13 cellular contexts compared by ENCODE assay signal in the genomic region with DNA sequence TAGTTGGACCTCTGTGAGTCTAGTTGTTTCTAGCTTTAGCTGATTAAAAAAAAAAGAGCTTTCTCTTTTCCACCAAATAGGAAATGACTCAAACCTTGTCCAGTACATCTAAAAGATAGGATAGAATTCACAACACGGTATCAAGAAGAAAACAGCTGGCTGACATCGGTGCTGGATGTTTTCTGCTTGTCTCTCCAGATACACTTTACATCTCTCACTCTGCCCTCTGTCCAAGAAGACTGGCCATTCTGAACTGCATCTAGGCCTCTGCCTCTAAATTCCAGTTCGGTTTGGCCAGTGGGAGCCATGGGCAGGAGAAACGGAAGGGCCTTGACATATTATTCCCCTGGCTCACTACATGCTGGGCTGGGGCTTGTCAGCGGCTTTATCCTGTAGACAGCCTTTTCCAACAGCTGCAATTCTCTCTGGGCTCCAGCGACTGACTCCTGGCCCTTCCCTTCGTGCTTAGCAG. TPM values are rescaled to one million over a fixed set of nuclear protein-coding genes. Genes with fewer than 3 reads are reported as not detected.
DNase-seq lines count a peak whose midpoint lies in the region; ATAC-seq lines count a peak whose summit lies in the region.
"Had no signal": no experiment of that assay in that cellular context is flagged by ENCODE, and none has a peak within 500 bp of the region (broad histone marks: within the 10 kb centered on the region; RNA-seq: fewer than 3 reads in every experiment).

No MANE protein-coding gene starts in this region.

- H3K27me3 ChIP-seq in aorta (ENCODE audit: control insufficient read depth in 1 of 2, insufficient read depth in 2 of 2, low read length in 1 of 2), result no peaks in the 10 kb centered on the region

- 41 to 45% methylated on average over 7 of the region's 7 CpGs for WGBS in mesodermal cell (ENCODE audit: insufficient coverage in 2 of 2), 2 experiments
- 11 to 16% methylated on average over 7 of the region's 7 CpGs for WGBS in aorta, 2 donors

- intact Hi-C loops in Right ventricle myocardium inferior (cut with DNase I) (no loop called here), cardiac septum (cut with DNase I) (no loop called here), Right ventricle myocardium superior (cut with DNase I) (no loop called here), aorta (cut with DNase I) (no loop called here)

- DNase-seq in Right ventricle myocardium inferior (ENCODE audit: missing footprints) (peak; percentile 79), cardiac septum (ENCODE audit: low spot score) (no peak), Right ventricle myocardium superior (peak; percentile 76), aorta (peak in 1 of 2 donors; percentile 56), cerebellar cortex (ENCODE audit: low spot score) (no peak), NCI-H524 (lab: John Stamatoyannopoulos, UW) (no peak)
- DNase-seq: 8988T; hippocampal formation; naive thymus-derived CD4-positive, alpha-beta T cell; small intestine had no signal

- peaks cover 9% of the 10 kb centered on the region for H3K4me1 ChIP-seq in mesodermal cell (ENCODE audit: control insufficient read depth, insufficient read depth, low read length, poor library complexity, severe bottlenecking)
- H3K4me1 ChIP-seq in aorta (ENCODE audit: control insufficient read depth in 1 of 2, insufficient read depth in 2 of 2, low read length in 2 of 2), result no peaks in the 10 kb centered on the region

- H3K36me3 ChIP-seq in mesodermal cell (ENCODE audit: control insufficient read depth, insufficient read depth, low read length) (no peaks in the 10 kb centered on the region), aorta (ENCODE audit: control insufficient read depth in 1 of 2, insufficient read depth in 2 of 2, low read length in 1 of 2) (peaks cover 0 to 2% of the 10 kb centered on the region in 2 donors)

- H3K4me3 ChIP-seq in mesodermal cell (ENCODE audit: extremely low read depth, insufficient read depth, low read length, poor library complexity, severe bottlenecking) (no peak overlapping the region), aorta (ENCODE audit: low read length in 2 of 2) (no peak overlapping the region)

- ATAC-seq in Right ventricle myocardium inferior (peak; percentile 94), Right ventricle myocardium superior (ENCODE audit: poor library complexity) (peak; percentile 93), aorta (ENCODE audit: low FRiP score) (peak; percentile 74), HG02759 (IDR thresholded peaks at IDR 0.05; ENCODE audit: unreplicated experiment) (no peak)
- ATAC-seq: naive thymus-derived CD4-positive, alpha-beta T cell had no signal

- no peaks in the 10 kb centered on the region for H3K9me3 ChIP-seq in mesodermal cell (ENCODE audit: control insufficient read depth, low read length)
- no peaks in the 10 kb centered on the region for H3K9me3 ChIP-seq in aorta (ENCODE audit: control insufficient read depth, low read length)

- peak overlapping the region; percentile 64 for H3K27ac ChIP-seq in mesodermal cell (ENCODE audit: low read depth, low read length, severe bottlenecking)
- no peak overlapping the region for H3K27ac ChIP-seq in aorta (ENCODE audit: low read depth in 1 of 2, low read length in 2 of 2)
- H3K27ac ChIP-seq: VCaP had no signal

RNA-seq across cellular contexts. Expression of gene SHISA3, which starts 57.3 kb away (rescaled TPM):
- 5.5 TPM for total RNA-seq in Right ventricle myocardium inferior
- 0.46 TPM for total RNA-seq in cardiac septum
- 6.7 TPM for total RNA-seq in Right ventricle myocardium superior
- 0.88 TPM for polyA plus RNA-seq in mesodermal cell (2013, experiment 1 of 2)
- 1.5 TPM for polyA plus RNA-seq in mesodermal cell (2013, experiment 2 of 2)
- total RNA-seq in aorta, result 1 to 10 TPM; 2.1 to 5.5 TPM
- 1 to 10 TPM; 3.3 to 3.6 TPM for polyA plus RNA-seq in aorta
- polyA plus RNA-seq: naive thymus-derived CD4-positive, alpha-beta T cell had no signal

Comparison
In these comparisons a context has a peak if more than half of its experiments do, and no peak if none do; other contexts are left out.
1. DNase-seq: peak in Right ventricle myocardium inferior (single experiment) and Right ventricle myocardium superior (single experiment); none in cardiac septum (single experiment), cerebellar cortex (single experiment) and NCI-H524 (0 of 2).